Comparison of ENCODE assay signal across 1 cellular context in genomic region chr20:32470940-32471339, GRCh38.
A peak's percentile ranks its signal among the peaks of the same experiment; 100 is the strongest.
TF ChIP-seq lines count a peak whose summit lies in the region.

No MANE protein-coding gene starts in this region.

TF ChIP-seq in HepG2, 621 proteins besides CTCF, POLR2A, EP300 and RAD21 (continued from another document):
- TF ChIP-seq AHDC1 (CRISPR knock-in tag; IDR thresholded peaks at IDR 0.05; ENCODE audit: borderline replicate concordance) (no peak), MZF1 (CRISPR knock-in tag; IDR thresholded peaks at IDR 0.05; ENCODE audit: borderline replicate concordance) (no peak), ZNF263 (CRISPR knock-in tag; IDR thresholded peaks at IDR 0.05) (peak; percentile 73), ZNF280B (CRISPR knock-in tag; IDR thresholded peaks at IDR 0.05; ENCODE audit: borderline replicate concordance) (0 out of 2 replicates have a peak, but pooled peaks have one; percentile 15), KAT8 (CRISPR knock-in tag; IDR thresholded peaks at IDR 0.05) (no peak), ZNF569 (CRISPR knock-in tag; IDR thresholded peaks at IDR 0.05; ENCODE audit: borderline replicate concordance) (no peak), ZNF33B (CRISPR knock-in tag; IDR thresholded peaks at IDR 0.05) (no peak)
TF ChIP-seq in HepG2: peak in this region for 2.
